In the genomic region with DNA sequence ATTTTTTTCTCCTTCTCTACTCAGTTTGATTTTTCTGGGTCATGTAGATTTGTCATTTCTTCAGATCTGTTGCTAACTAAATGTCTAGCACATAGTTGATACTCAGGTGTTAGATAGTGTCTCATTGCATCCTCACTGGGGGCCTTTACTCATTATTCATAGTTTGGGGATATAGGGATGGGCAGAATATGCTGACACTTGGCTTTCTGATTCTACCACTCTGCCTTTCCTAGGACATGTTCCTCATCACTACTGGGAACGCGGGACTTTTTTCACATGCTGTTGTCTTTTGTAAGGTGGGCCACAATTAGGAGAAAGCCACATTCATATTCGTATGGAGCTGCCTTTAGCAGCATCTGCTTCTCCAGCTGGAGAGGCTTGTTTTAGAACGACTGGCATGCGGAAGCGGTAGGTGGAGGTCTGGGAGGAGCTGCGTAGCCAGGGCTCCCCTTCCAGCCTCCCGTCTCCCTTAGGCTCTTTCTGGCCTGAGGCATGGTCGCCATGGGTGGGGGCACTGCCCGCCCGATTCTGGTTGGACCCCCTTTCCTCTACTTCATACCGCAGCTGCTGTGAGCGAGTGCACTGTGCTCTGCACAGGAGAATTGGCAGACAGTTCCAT, we compare ENCODE assay signal across 2 cellular contexts.
TF ChIP-seq lines count a peak whose summit lies in the region.

No MANE protein-coding gene starts in this region.

TF ChIP-seq in GM23338, 12 proteins besides CTCF, POLR2A, EP300 and RAD21 (continued from another document):
- no peak; the same call in 1 of the 2 replicates for TF ChIP-seq ZNF462 (CRISPR knock-in tag; IDR thresholded peaks at IDR 0.05)
- no peak for TF ChIP-seq CREB1 (CRISPR knock-in tag; IDR thresholded peaks at IDR 0.05; ENCODE audit: low read depth)
- TF ChIP-seq EZH2phosphoT487 (IDR thresholded peaks at IDR 0.05; ENCODE audit: unreplicated experiment): no peak
- TF ChIP-seq, protein P1, sequence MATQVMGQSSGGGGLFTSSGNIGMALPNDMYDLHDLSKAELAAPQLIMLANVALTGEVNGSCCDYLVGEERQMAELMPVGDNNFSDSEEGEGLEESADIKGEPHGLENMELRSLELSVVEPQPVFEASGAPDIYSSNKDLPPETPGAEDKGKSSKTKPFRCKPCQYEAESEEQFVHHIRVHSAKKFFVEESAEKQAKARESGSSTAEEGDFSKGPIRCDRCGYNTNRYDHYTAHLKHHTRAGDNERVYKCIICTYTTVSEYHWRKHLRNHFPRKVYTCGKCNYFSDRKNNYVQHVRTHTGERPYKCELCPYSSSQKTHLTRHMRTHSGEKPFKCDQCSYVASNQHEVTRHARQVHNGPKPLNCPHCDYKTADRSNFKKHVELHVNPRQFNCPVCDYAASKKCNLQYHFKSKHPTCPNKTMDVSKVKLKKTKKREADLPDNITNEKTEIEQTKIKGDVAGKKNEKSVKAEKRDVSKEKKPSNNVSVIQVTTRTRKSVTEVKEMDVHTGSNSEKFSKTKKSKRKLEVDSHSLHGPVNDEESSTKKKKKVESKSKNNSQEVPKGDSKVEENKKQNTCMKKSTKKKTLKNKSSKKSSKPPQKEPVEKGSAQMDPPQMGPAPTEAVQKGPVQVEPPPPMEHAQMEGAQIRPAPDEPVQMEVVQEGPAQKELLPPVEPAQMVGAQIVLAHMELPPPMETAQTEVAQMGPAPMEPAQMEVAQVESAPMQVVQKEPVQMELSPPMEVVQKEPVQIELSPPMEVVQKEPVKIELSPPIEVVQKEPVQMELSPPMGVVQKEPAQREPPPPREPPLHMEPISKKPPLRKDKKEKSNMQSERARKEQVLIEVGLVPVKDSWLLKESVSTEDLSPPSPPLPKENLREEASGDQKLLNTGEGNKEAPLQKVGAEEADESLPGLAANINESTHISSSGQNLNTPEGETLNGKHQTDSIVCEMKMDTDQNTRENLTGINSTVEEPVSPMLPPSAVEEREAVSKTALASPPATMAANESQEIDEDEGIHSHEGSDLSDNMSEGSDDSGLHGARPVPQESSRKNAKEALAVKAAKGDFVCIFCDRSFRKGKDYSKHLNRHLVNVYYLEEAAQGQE (IDR thresholded peaks at IDR 0.05; ENCODE audit: unreplicated experiment): no peak
- TF ChIP-seq NANOG (IDR thresholded peaks at IDR 0.05; ENCODE audit: borderline replicate concordance): no peak
- TF ChIP-seq ZNF331 (CRISPR knock-in tag; IDR thresholded peaks at IDR 0.05; ENCODE audit: low read depth): no peak
- TF ChIP-seq, protein P2, sequence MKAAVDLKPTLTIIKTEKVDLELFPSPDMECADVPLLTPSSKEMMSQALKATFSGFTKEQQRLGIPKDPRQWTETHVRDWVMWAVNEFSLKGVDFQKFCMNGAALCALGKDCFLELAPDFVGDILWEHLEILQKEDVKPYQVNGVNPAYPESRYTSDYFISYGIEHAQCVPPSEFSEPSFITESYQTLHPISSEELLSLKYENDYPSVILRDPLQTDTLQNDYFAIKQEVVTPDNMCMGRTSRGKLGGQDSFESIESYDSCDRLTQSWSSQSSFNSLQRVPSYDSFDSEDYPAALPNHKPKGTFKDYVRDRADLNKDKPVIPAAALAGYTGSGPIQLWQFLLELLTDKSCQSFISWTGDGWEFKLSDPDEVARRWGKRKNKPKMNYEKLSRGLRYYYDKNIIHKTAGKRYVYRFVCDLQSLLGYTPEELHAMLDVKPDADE (IDR thresholded peaks at IDR 0.05): no peak
- TF ChIP-seq POLR2AphosphoS5 (IDR thresholded peaks at IDR 0.05; ENCODE audit: low read depth): no peak

TF ChIP-seq in HEK293T, 16 proteins besides CTCF, POLR2A, EP300 and RAD21 (continued from another document):
- TF ChIP-seq, protein P3, sequence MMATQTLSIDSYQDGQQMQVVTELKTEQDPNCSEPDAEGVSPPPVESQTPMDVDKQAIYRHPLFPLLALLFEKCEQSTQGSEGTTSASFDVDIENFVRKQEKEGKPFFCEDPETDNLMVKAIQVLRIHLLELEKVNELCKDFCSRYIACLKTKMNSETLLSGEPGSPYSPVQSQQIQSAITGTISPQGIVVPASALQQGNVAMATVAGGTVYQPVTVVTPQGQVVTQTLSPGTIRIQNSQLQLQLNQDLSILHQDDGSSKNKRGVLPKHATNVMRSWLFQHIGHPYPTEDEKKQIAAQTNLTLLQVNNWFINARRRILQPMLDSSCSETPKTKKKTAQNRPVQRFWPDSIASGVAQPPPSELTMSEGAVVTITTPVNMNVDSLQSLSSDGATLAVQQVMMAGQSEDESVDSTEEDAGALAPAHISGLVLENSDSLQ (IDR thresholded peaks at IDR 0.05): no peak
- no peak for TF ChIP-seq FOXA1 (IDR thresholded peaks at IDR 0.05)
- TF ChIP-seq ARNT (IDR thresholded peaks at IDR 0.05): no peak
- no peak for TF ChIP-seq SP1 (IDR thresholded peaks at IDR 0.05)
- no peak for TF ChIP-seq LEF1 (IDR thresholded peaks at IDR 0.05; ENCODE audit: borderline replicate concordance)
- no peak for TF ChIP-seq TARDBP (IDR thresholded peaks at IDR 0.05)
- no peak for TF ChIP-seq NFRKB (IDR thresholded peaks at IDR 0.05)
- TF ChIP-seq L3MBTL2 (conservative IDR thresholded peaks at IDR 0.05): no peak
